9 cellular contexts compared by ENCODE assay signal in the genomic region with DNA sequence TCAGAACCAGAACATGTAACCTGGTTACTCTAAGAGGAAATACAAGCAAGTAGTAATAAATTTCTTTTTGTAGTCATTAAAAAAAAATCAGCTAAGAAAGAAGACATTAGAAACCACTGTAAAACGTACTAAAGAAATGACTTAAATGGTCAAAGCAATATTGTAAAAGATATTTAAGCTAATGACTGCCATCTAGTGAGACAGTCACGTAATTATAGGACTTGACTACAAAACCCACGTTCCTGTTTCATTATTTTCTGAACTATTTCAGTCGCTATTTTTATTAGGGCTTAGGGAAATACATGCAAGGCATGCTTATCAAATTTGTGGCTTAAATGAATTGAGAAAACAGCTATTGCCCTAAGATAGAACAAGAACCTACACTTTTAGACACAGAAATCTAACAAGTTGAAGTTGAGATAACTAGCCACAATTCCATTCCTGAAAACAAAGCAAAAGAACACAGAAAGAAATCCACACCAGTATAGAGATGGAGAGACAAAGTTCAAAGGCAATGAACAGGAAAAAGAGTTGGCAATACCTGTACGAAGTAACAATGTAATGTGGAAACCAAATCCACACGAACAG. TPM values are rescaled to one million over a fixed set of nuclear protein-coding genes. Genes with fewer than 3 reads are reported as not detected.
DNase-seq lines count a peak whose midpoint lies in the region; ATAC-seq and TF ChIP-seq lines count a peak whose summit lies in the region.
"Had no signal": no experiment of that assay in that cellular context is flagged by ENCODE, and none has a peak within 500 bp of the region (broad histone marks: within the 10 kb centered on the region; RNA-seq: fewer than 3 reads in every experiment).

No MANE protein-coding gene starts in this region.

- H3K9ac ChIP-seq in DND-41 (ENCODE audit: low read depth, low read length) (no peak overlapping the region), colonic mucosa (ENCODE audit: low read depth in 2 of 2, low read length in 2 of 2) (no peak overlapping the region)

- no peaks in the 10 kb centered on the region for H4K20me1 ChIP-seq in DND-41 (ENCODE audit: insufficient read depth, low read length)

- CTCF ChIA-PET in HEK293 (lab: Yijun Ruan, JAX): interaction anchor here (0.7 to 4.5 kb wide), 13 partner anchors 8 to 529 kb away, joined by 3 to 66 read pairs (median 3); no protein-coding TSS in a partner anchor
- CTCF ChIA-PET in naive thymus-derived CD4-positive, alpha-beta T cell (lab: Charles Lee): interaction anchor here (0.6 to 0.7 kb wide), 3 partner anchors 12 to 144 kb away, joined by 3 to 7 read pairs (median 3); no protein-coding TSS in a partner anchor

- peaks cover 5 to 24% (median 12%) of the 10 kb centered on the region in 5 donors for H3K36me3 Mint-ChIP-seq in naive thymus-derived CD4-positive, alpha-beta T cell

- peaks cover 0 to 15% (median 2%) of the 10 kb centered on the region in 7 donors for H3K4me1 Mint-ChIP-seq in naive thymus-derived CD4-positive, alpha-beta T cell

- intact Hi-C loops in colonic mucosa (cut with DNase I): loop anchor here (2.0 kb wide), 1 partner anchor 124 kb away; no protein-coding TSS in a partner anchor
- intact Hi-C loops in naive thymus-derived CD4-positive, alpha-beta T cell (cut with micrococcal nuclease): loop anchor here (1.0 to 5.0 kb wide), 6 partner anchors 123 to 698 kb away; a partner anchor contains a TSS

- DNase-seq in DND-41 (no peak), NCI-H69 (lab: John Stamatoyannopoulos, UW) (peak; percentile 50), colonic mucosa (no peak)
- DNase-seq in naive thymus-derived CD4-positive, alpha-beta T cell: peak in 3 of 9 donors; percentile 2 to 18 (median 5)
- no peak for DNase-seq in activated CD4-positive, alpha-beta T cell treated with anti-CD3 and anti-CD28 coated beads, Interleukin-2, amount 50 U/mL, for 48 hours

- H3K9me3 Mint-ChIP-seq in naive thymus-derived CD4-positive, alpha-beta T cell: no peaks in the 10 kb centered on the region
- H3K9me3 Mint-ChIP-seq: T-helper 1 cell treated with Interleukin-12 subunit alpha and Interleukin-12 subunit beta and Interleukin-4 antibody, amounts not matched to agents 30 μg/mL and 1 μg/mL, for 36 hours had no signal

- H3K36me3 ChIP-seq in DND-41 (ENCODE audit: insufficient read depth, low read length) (peaks cover 85% of the 10 kb centered on the region), HEK293 (ENCODE audit: control insufficient read depth in 2 of 2, insufficient read depth in 1 of 2, low read length in 2 of 2) (peaks cover 48 to 51% of the 10 kb centered on the region in 2 experiments), colonic mucosa (peaks cover 8% of the 10 kb centered on the region)
- H3K36me3 ChIP-seq in naive thymus-derived CD4-positive, alpha-beta T cell (ENCODE audit: control insufficient read depth in 2 of 3, insufficient read depth in 3 of 3, low read length in 3 of 3): peaks cover 16 to 48% (median 20%) of the 10 kb centered on the region in 3 experiments

- peak; percentile 58 for TF ChIP-seq CTCF in DND-41 (IDR thresholded peaks at IDR 0.05; ENCODE audit: borderline replicate concordance, extremely low read depth, low read length, poor library complexity, severe bottlenecking)
- TF ChIP-seq CTCF in HEK293 (tag by site-specific recombination; IDR thresholded peaks at IDR 0.05): no peak
- peak; percentile 36 for TF ChIP-seq CTCF in colonic mucosa (IDR thresholded peaks at IDR 0.05)

- H2AFZ ChIP-seq in DND-41 (ENCODE audit: low read depth, low read length): no peak overlapping the region

- no peaks in the 10 kb centered on the region for H3K27me3 ChIP-seq in DND-41 (ENCODE audit: insufficient read depth, low read length, poor library complexity)
- H3K27me3 ChIP-seq in colonic mucosa: no peaks in the 10 kb centered on the region
- H3K27me3 ChIP-seq in naive thymus-derived CD4-positive, alpha-beta T cell (ENCODE audit: control insufficient read depth in 2 of 2, insufficient read depth in 2 of 2, low read length in 2 of 2): no peaks in the 10 kb centered on the region

- peak overlapping the region in 1 of 9 donors; percentile 10 for H3K27ac Mint-ChIP-seq in naive thymus-derived CD4-positive, alpha-beta T cell
- H3K27ac Mint-ChIP-seq: T-helper 1 cell treated with Interleukin-12 subunit alpha and Interleukin-12 subunit beta and Interleukin-4 antibody, amounts not matched to agents 30 μg/mL and 1 μg/mL, for 36 hours had no signal

- no peaks in the 10 kb centered on the region for H3K9me3 ChIP-seq in DND-41 (ENCODE audit: insufficient read depth, low read length, severe bottlenecking)
- H3K9me3 ChIP-seq in HEK293 (ENCODE audit: control insufficient read depth, insufficient read depth, low read depth, low read length): no peaks in the 10 kb centered on the region
- H3K9me3 ChIP-seq in colonic mucosa: no peaks in the 10 kb centered on the region
- no peaks in the 10 kb centered on the region for H3K9me3 ChIP-seq in naive thymus-derived CD4-positive, alpha-beta T cell (ENCODE audit: control insufficient read depth in 2 of 3, low read length in 3 of 3)

- TF ChIP-seq POLR2A in GM18505 (IDR thresholded peaks at IDR 0.05; ENCODE audit: borderline replicate concordance, extremely low read depth, insufficient read depth, insufficient read length): no peak

- H3K27ac ChIP-seq in DND-41 (ENCODE audit: low read length): no peak overlapping the region
- no peak overlapping the region for H3K27ac ChIP-seq in HEK293 (ENCODE audit: extremely low read depth, low read depth, low read length)
- H3K27ac ChIP-seq in colonic mucosa: no peak overlapping the region
- no peak overlapping the region for H3K27ac ChIP-seq in naive thymus-derived CD4-positive, alpha-beta T cell (ENCODE audit: low read depth, low read length)

- H3K4me3 Mint-ChIP-seq in naive thymus-derived CD4-positive, alpha-beta T cell: no peak overlapping the region
- H3K4me3 Mint-ChIP-seq: T-helper 1 cell treated with Interleukin-12 subunit alpha and Interleukin-12 subunit beta and Interleukin-4 antibody, amounts not matched to agents 30 μg/mL and 1 μg/mL, for 36 hours had no signal

- POLR2A ChIA-PET in HEK293 (lab: Yijun Ruan, JAX): no interaction called here
- POLR2A ChIA-PET in naive thymus-derived CD4-positive, alpha-beta T cell (lab: Charles Lee): interaction anchor here (0.5 to 0.7 kb wide), 3 partner anchors 17 to 250 kb away, joined by 3 to 4 read pairs (median 3); no protein-coding TSS in a partner anchor

- H3K27me3 Mint-ChIP-seq in naive thymus-derived CD4-positive, alpha-beta T cell: no peaks in the 10 kb centered on the region

- H3K4me1 ChIP-seq in DND-41 (ENCODE audit: insufficient read depth, low read length) (no peaks in the 10 kb centered on the region), HEK293 (ENCODE audit: control insufficient read depth, insufficient read depth, low read length) (no peaks in the 10 kb centered on the region), colonic mucosa (no peaks in the 10 kb centered on the region)
- no peaks in the 10 kb centered on the region for H3K4me1 ChIP-seq in naive thymus-derived CD4-positive, alpha-beta T cell (ENCODE audit: control insufficient read depth in 2 of 2, insufficient read depth in 2 of 2, low read length in 2 of 2)

- H3K4me3 ChIP-seq in DND-41 (ENCODE audit: low read depth in 1 of 2, low read length in 2 of 2) (no peak overlapping the region), HEK293 (ENCODE audit: low read depth, low read length) (no peak overlapping the region), colonic mucosa (no peak overlapping the region)
- no peak overlapping the region for H3K4me3 ChIP-seq in naive thymus-derived CD4-positive, alpha-beta T cell (ENCODE audit: low read length)

- peak; percentile 53; the same call in 2 of the 3 replicates for ATAC-seq in DND-41 (ENCODE audit: insufficient read depth, low read depth)
- peak; percentile 49 for ATAC-seq in naive thymus-derived CD4-positive, alpha-beta T cell
- ATAC-seq in HG02623 (IDR thresholded peaks at IDR 0.05; ENCODE audit: unreplicated experiment): no peak
- ATAC-seq in GM18505 (IDR thresholded peaks at IDR 0.05; ENCODE audit: unreplicated experiment): no peak

- no peaks in the 10 kb centered on the region for H3K79me2 ChIP-seq in DND-41 (ENCODE audit: insufficient read depth, low read length)

- H3K4me2 ChIP-seq in DND-41 (ENCODE audit: insufficient read depth, low read length): no peak overlapping the region

TF ChIP-seq in HEK293, 187 proteins besides CTCF, POLR2A, EP300 and RAD21 (continues in another document):
- TF ChIP-seq ZNF837 (tag by site-specific recombination; IDR thresholded peaks at IDR 0.05): no peak
- no peak for TF ChIP-seq ZBTB48 (tag by site-specific recombination; IDR thresholded peaks at IDR 0.05)
- TF ChIP-seq EGR2 (tag by site-specific recombination; IDR thresholded peaks at IDR 0.05; ENCODE audit: low read depth): no peak
- TF ChIP-seq REPIN1 (tag by site-specific recombination; IDR thresholded peaks at IDR 0.05; ENCODE audit: low read depth): no peak
- TF ChIP-seq ZNF239 (tag by site-specific recombination; IDR thresholded peaks at IDR 0.05): no peak
- no peak for TF ChIP-seq ZSCAN16 (tag by site-specific recombination; IDR thresholded peaks at IDR 0.05)
- TF ChIP-seq ZNF510 (tag by site-specific recombination; IDR thresholded peaks at IDR 0.05; ENCODE audit: insufficient replicate concordance): no peak
- no peak for TF ChIP-seq ZNF391 (tag by site-specific recombination; IDR thresholded peaks at IDR 0.05; ENCODE audit: borderline replicate concordance, low read depth)
- no peak for TF ChIP-seq SP3 (tag by site-specific recombination; IDR thresholded peaks at IDR 0.05)
- peak; percentile 61 for TF ChIP-seq ZNF654 (tag by site-specific recombination; IDR thresholded peaks at IDR 0.05; ENCODE audit: low read depth)
- TF ChIP-seq ZNF791 (tag by site-specific recombination; IDR thresholded peaks at IDR 0.05): no peak
- TF ChIP-seq ZBTB17 (tag by site-specific recombination; IDR thresholded peaks at IDR 0.05): no peak
- TF ChIP-seq, protein P1, sequence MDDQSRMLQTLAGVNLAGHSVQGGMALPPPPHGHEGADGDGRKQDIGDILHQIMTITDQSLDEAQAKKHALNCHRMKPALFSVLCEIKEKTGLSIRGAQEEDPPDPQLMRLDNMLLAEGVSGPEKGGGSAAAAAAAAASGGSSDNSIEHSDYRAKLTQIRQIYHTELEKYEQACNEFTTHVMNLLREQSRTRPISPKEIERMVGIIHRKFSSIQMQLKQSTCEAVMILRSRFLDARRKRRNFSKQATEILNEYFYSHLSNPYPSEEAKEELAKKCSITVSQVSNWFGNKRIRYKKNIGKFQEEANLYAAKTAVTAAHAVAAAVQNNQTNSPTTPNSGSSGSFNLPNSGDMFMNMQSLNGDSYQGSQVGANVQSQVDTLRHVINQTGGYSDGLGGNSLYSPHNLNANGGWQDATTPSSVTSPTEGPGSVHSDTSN (CRISPR knock-in tag; IDR thresholded peaks at IDR 0.05): no peak
- peak; percentile 35 for TF ChIP-seq ZNF664 (tag by site-specific recombination; IDR thresholded peaks at IDR 0.05)

RNA-seq across cellular contexts. Expression of a gene that starts 17.9 kb away (rescaled TPM):
- 10 to 100 TPM; 37.2 to 39.5 TPM for total RNA-seq in colonic mucosa
- total RNA-seq in naive thymus-derived CD4-positive, alpha-beta T cell: 10 to 100 TPM; 12.1 to 39.3 (median 22.8) TPM
- polyA plus RNA-seq in naive thymus-derived CD4-positive, alpha-beta T cell: 10 to 100 TPM; 62.7 to 82.2 TPM

RNA-seq across cellular contexts. Expression of a gene that starts 19.3 kb away (rescaled TPM):
- 10 to 100 TPM; 22.6 to 44.7 TPM for total RNA-seq in colonic mucosa
- total RNA-seq in naive thymus-derived CD4-positive, alpha-beta T cell: 10 to 100 TPM; 41.0 to 91.7 (median 80.3) TPM
- polyA plus RNA-seq in naive thymus-derived CD4-positive, alpha-beta T cell: 10 to 100 TPM; 57.8 to 98.3 TPM

Comparison
In these comparisons a context has a peak if more than half of its experiments do, and no peak if none do; other contexts are left out.
1. ATAC-seq: peak in DND-41 (single experiment) and naive thymus-derived CD4-positive, alpha-beta T cell (single experiment); none in HG02623 (single experiment) and GM18505 (single experiment).